Comparison of ENCODE assay signal across 8 cellular contexts in the genomic region with DNA sequence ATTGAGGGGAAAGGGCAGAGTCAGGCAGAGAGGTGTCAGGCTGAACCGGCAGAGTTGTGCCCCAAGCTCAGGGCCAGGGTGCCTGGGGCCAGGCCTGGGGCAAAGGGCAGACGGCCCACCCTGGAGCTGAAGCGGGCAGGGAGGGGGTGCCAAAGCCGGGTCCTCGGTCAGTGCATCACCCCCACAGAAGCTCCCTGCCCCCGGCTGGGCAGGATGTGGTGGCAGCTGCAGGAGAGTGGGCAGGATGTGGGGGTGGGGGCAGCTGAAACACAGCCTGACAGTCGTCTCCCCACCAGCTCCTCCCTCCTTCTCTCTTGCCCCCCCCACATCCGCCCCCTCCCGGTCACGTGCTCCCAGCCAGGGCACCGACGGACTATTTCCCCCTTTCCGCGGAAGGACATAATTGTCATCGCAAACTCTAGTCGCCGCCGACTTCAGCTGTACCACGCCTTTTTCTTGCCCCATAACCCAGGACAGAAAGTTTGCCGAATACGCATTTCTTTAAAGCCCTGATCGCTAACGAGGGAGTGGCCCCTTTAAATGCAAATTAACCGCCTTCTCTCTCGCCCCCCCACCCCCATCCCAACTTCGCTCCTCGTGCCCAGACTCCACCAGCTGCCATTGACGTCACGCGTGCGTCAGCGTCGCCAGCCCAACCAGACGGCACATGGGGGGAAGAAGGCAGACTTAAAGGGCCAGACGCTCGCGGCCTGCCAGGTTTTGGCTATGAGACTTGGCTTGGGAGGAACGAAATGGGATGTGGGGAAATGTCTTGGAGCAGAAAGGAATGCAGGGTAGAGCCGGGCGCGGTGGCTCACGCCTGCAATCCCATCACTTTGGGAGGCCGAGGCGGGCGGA. TPM values are rescaled to one million over a fixed set of nuclear protein-coding genes. Genes with fewer than 3 reads are reported as not detected.
DNase-seq lines count a peak whose midpoint lies in the region; ATAC-seq and TF ChIP-seq lines count a peak whose summit lies in the region.

No MANE protein-coding gene starts in this region.

- no peaks in the 10 kb centered on the region for H3K36me3 Mint-ChIP-seq in activated CD4-positive, alpha-beta memory T cell treated with anti-CD3 and anti-CD28 coated beads for 36 hours

- peaks cover 69% of the 10 kb centered on the region for H3K4me1 Mint-ChIP-seq in activated CD4-positive, alpha-beta memory T cell treated with anti-CD3 and anti-CD28 coated beads for 36 hours (ENCODE audit: low read depth)

- 6% methylated on average over 34 of the region's 45 CpGs for WGBS in right lobe of liver (ENCODE audit: insufficient coverage, low coverage, low lambda C conversion rate, missing lambda C conversion rate)

- no peaks in the 10 kb centered on the region for H3K27me3 ChIP-seq in dorsolateral prefrontal cortex
- H3K27me3 ChIP-seq in right lobe of liver, result no peaks in the 10 kb centered on the region

- H3K27ac ChIP-seq in dorsolateral prefrontal cortex (peak overlapping the region; percentile 97 to 100 (median 100)), right lobe of liver (peak overlapping the region; percentile 98 to 100 (median 100))

- intact Hi-C loops in activated CD4-positive, alpha-beta memory T cell treated with anti-CD3 and anti-CD28 coated beads for 36 hours (cut with micrococcal nuclease), result loop anchor here (1.0 to 10.0 kb wide), 8 partner anchors 48 to 648 kb away; a partner anchor contains a TSS
- intact Hi-C loops in dorsolateral prefrontal cortex (cut with DNase I), result loop anchor here (1.0 to 10.0 kb wide), 4 partner anchors 48 to 220 kb away; a partner anchor contains a TSS
- intact Hi-C loops in right lobe of liver (cut with DNase I), result no loop called here

- H3K9me3 Mint-ChIP-seq in activated CD4-positive, alpha-beta memory T cell treated with anti-CD3 and anti-CD28 coated beads for 36 hours, result no peaks in the 10 kb centered on the region

- POLR2A ChIA-PET in activated CD4-positive, alpha-beta memory T cell treated with anti-CD3 and anti-CD28 coated beads for 36 hours (lab: Charles Lee), result interaction anchor here (0.6 to 7.8 kb wide), 7 partner anchors 14 to 242 kb away, joined by 3 to 103 read pairs (median 3); no protein-coding TSS in a partner anchor

- H3K27ac Mint-ChIP-seq in activated CD4-positive, alpha-beta memory T cell treated with anti-CD3 and anti-CD28 coated beads for 36 hours, result peak overlapping the region; percentile 98

- TF ChIP-seq CTCF in dorsolateral prefrontal cortex (IDR thresholded peaks at IDR 0.05 in 54 of 56, conservative IDR thresholded peaks at IDR 0.05 in 2 of 56; ENCODE audit: low read depth in 1 of 56, partially characterized antibody in 56 of 56) (peak in 10 of 56 donors; percentile 5 to 39 (median 20)), right lobe of liver (IDR thresholded peaks at IDR 0.05) (no peak)

- peak; percentile 92 for DNase-seq in AML-193 (lab: John Stamatoyannopoulos, UW)
- DNase-seq in GM19240 (ENCODE audit: insufficient read length, low spot score), result peak; percentile 86
- DNase-seq in HK-2 (ENCODE audit: unreplicated experiment), result peak; percentile 95
- peak; percentile 100 for DNase-seq in NCI-H82 (lab: John Stamatoyannopoulos, UW)
- DNase-seq in activated CD4-positive, alpha-beta memory T cell treated with anti-CD3 and anti-CD28 coated beads for 36 hours, result peak; percentile 99
- DNase-seq in dorsolateral prefrontal cortex, result peak; percentile 97 to 99 (median 98)
- DNase-seq in right lobe of liver, result peak; percentile 99 to 100 (median 100)
- DNase-seq in stimulated activated CD4-positive, alpha-beta T cell treated with anti-CD3 and anti-CD28 coated beads, Interleukin-4, amount 100 ng/mL, for 1 hour, result peak; percentile 98

- peaks cover 0 to 23% (median 5%) of the 10 kb centered on the region in 4 donors for H3K4me1 ChIP-seq in right lobe of liver

- peak overlapping the region; percentile 16 to 88 (median 51) for H3K4me3 ChIP-seq in dorsolateral prefrontal cortex
- peak overlapping the region; percentile 24 to 49 (median 40) for H3K4me3 ChIP-seq in right lobe of liver

- H3K9me3 ChIP-seq in right lobe of liver, result no peaks in the 10 kb centered on the region

- H3K36me3 ChIP-seq in right lobe of liver, result no peaks in the 10 kb centered on the region

- CTCF ChIA-PET in activated CD4-positive, alpha-beta memory T cell treated with anti-CD3 and anti-CD28 coated beads for 36 hours (lab: Charles Lee), result interaction anchor here (1.1 to 11.4 kb wide), 6 partner anchors 23 to 223 kb away, joined by 3 to 180 read pairs (median 4); a partner anchor contains a TSS

- H3K4me3 Mint-ChIP-seq in activated CD4-positive, alpha-beta memory T cell treated with anti-CD3 and anti-CD28 coated beads for 36 hours, result peak overlapping the region; percentile 73

- peak; percentile 60 to 75 (median 61) for ATAC-seq in right lobe of liver

- TF ChIP-seq POLR2A in right lobe of liver (IDR thresholded peaks at IDR 0.05), result peak; percentile 87

- no peaks in the 10 kb centered on the region for H3K27me3 Mint-ChIP-seq in activated CD4-positive, alpha-beta memory T cell treated with anti-CD3 and anti-CD28 coated beads for 36 hours

RNA-seq across cellular contexts. Expression of a gene that starts 4.5 kb away (rescaled TPM):
- total RNA-seq in activated CD4-positive, alpha-beta memory T cell treated with anti-CD3 and anti-CD28 coated beads for 36 hours, result 10 to 100 TPM; 35.9 to 39.7 TPM
- total RNA-seq in dorsolateral prefrontal cortex, result 100 to 1,000 TPM in 40 of 120 experiments, 10 to 100 TPM in 80; 63.8 to 123 (median 93.8) TPM
- 10 to 100 TPM; 13.3 to 17.1 (median 15.0) TPM for total RNA-seq in right lobe of liver

Comparison
In these comparisons a context has a peak if more than half of its experiments do, and no peak if none do; other contexts are left out.
1. Peak in every context shown above with its lines: DNase-seq, ATAC-seq, H3K4me3 ChIP-seq and H3K27ac ChIP-seq.
2. intact Hi-C loops: an anchor here in activated CD4-positive, alpha-beta memory T cell treated with anti-CD3 and anti-CD28 coated beads for 36 hours (1.0 to 10.0 kb wide) and dorsolateral prefrontal cortex (1.0 to 10.0 kb wide); none called in right lobe of liver.